ENCODE assay signal across 12 cellular contexts in the genomic region with DNA sequence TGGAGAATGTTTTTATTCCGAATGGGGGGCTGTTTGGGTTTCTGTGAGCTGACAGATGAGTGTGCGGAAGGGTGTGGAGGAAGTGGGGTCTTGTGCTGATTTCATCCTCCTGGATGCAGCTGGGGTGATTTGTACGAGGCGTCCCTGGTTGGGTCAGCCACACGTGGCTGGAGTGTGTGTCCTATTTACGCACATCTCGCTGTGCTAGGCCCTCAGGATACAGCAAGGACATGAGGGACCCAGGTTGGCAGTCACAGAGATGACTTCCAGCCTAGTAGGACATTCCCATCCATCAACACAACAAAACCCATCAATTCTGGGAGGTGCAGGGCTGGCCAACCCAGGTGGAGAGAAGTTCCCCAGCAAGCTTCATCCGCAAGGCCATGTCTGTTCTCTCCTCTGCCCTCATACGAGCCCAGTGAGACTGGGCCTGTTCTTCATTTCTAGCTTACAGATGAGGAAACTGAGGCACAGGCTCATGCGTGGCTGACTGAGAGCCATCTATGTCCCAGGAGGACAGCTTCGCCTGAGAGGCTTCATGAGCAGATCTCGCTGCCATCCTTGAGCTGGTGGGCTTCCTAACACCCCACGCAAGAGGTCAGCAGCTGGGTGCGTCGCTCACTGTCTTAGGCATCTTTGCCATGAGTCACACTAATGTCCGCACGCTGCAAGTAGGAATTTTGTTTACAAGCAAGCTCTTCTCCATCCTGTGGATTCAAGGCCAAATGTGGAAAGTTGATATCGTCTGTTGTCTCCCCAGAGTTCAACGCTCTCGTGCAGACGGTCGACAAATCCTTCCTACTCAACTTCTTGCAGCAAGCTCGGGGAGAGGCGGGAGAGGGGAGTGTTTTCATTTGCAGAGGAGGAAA. TPM values are rescaled to one million over a fixed set of nuclear protein-coding genes. Genes with fewer than 3 reads are reported as not detected.
A peak's percentile ranks its signal among the peaks of the same experiment; 100 is the strongest.
DNase-seq lines count a peak whose midpoint lies in the region; ATAC-seq and TF ChIP-seq lines count a peak whose summit lies in the region.
"Had no signal": no experiment of that assay in that cellular context is flagged by ENCODE, and none has a peak within 500 bp of the region (broad histone marks: within the 10 kb centered on the region; RNA-seq: fewer than 3 reads in every experiment).

No MANE protein-coding gene starts in this region.

- no peak for TF ChIP-seq POLR2A in IMR-90 (IDR thresholded peaks at IDR 0.05; ENCODE audit: low read depth, low read length)

- no peaks in the 10 kb centered on the region for H3K9me3 Mint-ChIP-seq in activated T-cell treated with anti-CD3 and anti-CD28 coated beads, Interleukin-2, amount 50 U/mL, for 4 hours
- H3K9me3 Mint-ChIP-seq: CD4-positive, alpha-beta memory T cell had no signal

- no peak overlapping the region for H2BK20ac ChIP-seq in IMR-90 (ENCODE audit: low read depth, low read length)

- in situ Hi-C loops in IMR-90 (cut with MboI; ENCODE audit: low sequenced_read_pairs): no loop called here

- no peak overlapping the region for H3K4me3 Mint-ChIP-seq in activated T-cell treated with anti-CD3 and anti-CD28 coated beads, Interleukin-2, amount 50 U/mL, for 4 hours
- H3K4me3 Mint-ChIP-seq: CD4-positive, alpha-beta memory T cell had no signal

- H3K27me3 ChIP-seq in IMR-90 (ENCODE audit: control insufficient read depth, insufficient read depth, low read length): peaks cover 44% of the 10 kb centered on the region
- H3K27me3 ChIP-seq: right atrium auricular region had no signal

- intact Hi-C loops in IMR-90 (cut with micrococcal nuclease): no loop called here

- H3K9me3 ChIP-seq in IMR-90 (ENCODE audit: control insufficient read depth, insufficient read depth, low read length): peaks cover 4% of the 10 kb centered on the region; the same call in 1 of the 2 replicates
- H3K9me3 ChIP-seq: right atrium auricular region had no signal

- H3K4ac ChIP-seq in IMR-90 (ENCODE audit: low read depth, low read length): 0 out of 2 replicates have a peak overlapping the region, but pooled peaks have one; percentile 7

- dilution Hi-C loops in IMR-90 (cut with HindIII; ENCODE audit: low sequenced_read_pairs, unreplicated experiment): no loop called here

- no peaks in the 10 kb centered on the region for H4K20me1 ChIP-seq in IMR-90 (ENCODE audit: insufficient read depth, low read length)

- no peak overlapping the region for H2BK120ac ChIP-seq in IMR-90 (ENCODE audit: low read depth, low read length)

- H3K4me2 ChIP-seq in IMR-90 (ENCODE audit: low read depth, low read length): no peak overlapping the region

- H2BK15ac ChIP-seq in IMR-90 (ENCODE audit: low read depth, low read length): 0 out of 3 replicates have a peak overlapping the region, but pooled peaks have one; percentile 35

- no peak overlapping the region for H3K4me3 ChIP-seq in IMR-90 (ENCODE audit: insufficient read depth, low read depth, low read length)
- no peak overlapping the region for H3K4me3 ChIP-seq in choroid plexus epithelial cell (ENCODE audit: low read depth, low read length)
- H3K4me3 ChIP-seq: right atrium auricular region had no signal

- H3K56ac ChIP-seq in IMR-90 (ENCODE audit: extremely low read depth, insufficient read depth, low read length): no peak overlapping the region

- no peak for TF ChIP-seq RAD21 in IMR-90 (IDR thresholded peaks at IDR 0.05; ENCODE audit: low read length)

- no peaks in the 10 kb centered on the region for H3K36me3 ChIP-seq in IMR-90 (ENCODE audit: control insufficient read depth, insufficient read depth, low read length)
- H3K36me3 ChIP-seq: right atrium auricular region had no signal

- H3K18ac ChIP-seq in IMR-90 (ENCODE audit: low read depth, low read length): no peak overlapping the region

- H2BK5ac ChIP-seq in IMR-90 (ENCODE audit: low read depth, low read length, poor library complexity, severe bottlenecking): no peak overlapping the region

- peaks cover 34% of the 10 kb centered on the region for H3K4me1 Mint-ChIP-seq in activated T-cell treated with anti-CD3 and anti-CD28 coated beads, Interleukin-2, amount 50 U/mL, for 4 hours (ENCODE audit: low read depth)

- peak; percentile 81 for ATAC-seq in IMR-90 (ENCODE audit: low read depth)
- ATAC-seq in HG02610 (IDR thresholded peaks at IDR 0.05; ENCODE audit: unreplicated experiment): no peak
- ATAC-seq in activated T-cell treated with anti-CD3 and anti-CD28 coated beads, Interleukin-2, amount 50 U/mL, for 4 hours: no peak

- H3K4me1 ChIP-seq in IMR-90 (ENCODE audit: control insufficient read depth, insufficient read depth, low read length): peaks cover 7% of the 10 kb centered on the region; the same call in 1 of the 2 replicates
- H3K4me1 ChIP-seq: right atrium auricular region had no signal

- H4K8ac ChIP-seq in IMR-90 (ENCODE audit: low read depth in 2 of 2, low read length in 2 of 2): no peak overlapping the region

- peak; percentile 69 for DNase-seq in EH (ENCODE audit: low read depth)
- peak; percentile 59 for DNase-seq in IMR-90
- DNase-seq in choroid plexus epithelial cell (ENCODE audit: low read depth): peak; percentile 58
- DNase-seq in myocyte (ENCODE audit: low read depth): peak; percentile 5
- no peak for DNase-seq in mucosa of gallbladder (ENCODE audit: low spot score)
- no peak for DNase-seq in activated CD8-positive, alpha-beta memory T cell treated with anti-CD3 and anti-CD28 coated beads, Interleukin-2, amount 50 U/mL, for 48 hours
- no peak for DNase-seq in activated T-cell treated with anti-CD3 and anti-CD28 coated beads, Interleukin-2, amount 50 U/mL, for 4 hours
- DNase-seq: CD4-positive, alpha-beta memory T cell; NCI-H748 treated with DMSO at 0.1 percent for 48 hours; SHP77 had no signal

- no peaks in the 10 kb centered on the region for H3K9me1 ChIP-seq in IMR-90 (ENCODE audit: insufficient read depth, low read length)

- no peaks in the 10 kb centered on the region for H3K79me1 ChIP-seq in IMR-90 (ENCODE audit: low read depth in 1 of 2, low read length in 2 of 2)

- POLR2A ChIA-PET in IMR-90 (lab: Charles Lee; ENCODE audit: unreplicated experiment): interaction anchor here (0.6 kb wide), 1 partner anchor 1695 kb away, joined by 13 read pairs; no protein-coding TSS in a partner anchor

- no peak overlapping the region for H3K14ac ChIP-seq in IMR-90 (replicated peaks; ENCODE audit: low read depth, low read length)

- H2AK9ac ChIP-seq in IMR-90 (replicated peaks; ENCODE audit: low read depth, low read length, poor library complexity): peak overlapping the region; percentile 23

- H2AFZ ChIP-seq in IMR-90 (replicated peaks; ENCODE audit: low read length, poor library complexity): peak overlapping the region; percentile 8

- CTCF ChIA-PET in IMR-90 (lab: Yijun Ruan, JAX): no interaction called here

- H2AK5ac ChIP-seq in IMR-90 (ENCODE audit: low read depth, low read length): 0 out of 2 replicates have a peak overlapping the region, but pooled peaks have one; percentile 2

- no peak overlapping the region for H3K9ac ChIP-seq in IMR-90 (ENCODE audit: low read depth, low read length)

- no peak for TF ChIP-seq CTCF in IMR-90 (conservative IDR thresholded peaks at IDR 0.05; ENCODE audit: low read depth, low read length)
- TF ChIP-seq CTCF in choroid plexus epithelial cell (conservative IDR thresholded peaks at IDR 0.05; ENCODE audit: low read depth, low read length): no peak

- H3K27ac ChIP-seq in IMR-90 (ENCODE audit: insufficient read depth, low read length): peak overlapping the region; percentile 26; the same call in 1 of the 2 replicates
- H3K27ac ChIP-seq: right atrium auricular region had no signal

- peaks cover 22% of the 10 kb centered on the region for H3K36me3 Mint-ChIP-seq in activated T-cell treated with anti-CD3 and anti-CD28 coated beads, Interleukin-2, amount 50 U/mL, for 4 hours (ENCODE audit: insufficient read depth)
- H3K36me3 Mint-ChIP-seq: CD4-positive, alpha-beta memory T cell had no signal

- no peak overlapping the region; the same call in 1 of the 2 replicates for H4K5ac ChIP-seq in IMR-90 (ENCODE audit: low read depth, low read length)

- no peak overlapping the region for H3K23ac ChIP-seq in IMR-90 (ENCODE audit: low read depth, low read length)

- H4K91ac ChIP-seq in IMR-90 (ENCODE audit: insufficient read depth, low read depth, low read length): no peak overlapping the region

- 100% methylated on average over 2 of the region's 24 CpGs; no CpG with 5 or more reads in 1 of the 2 experiments for WGBS in IMR-90 (ENCODE audit: extremely low coverage in 2 of 2, insufficient read length in 1 of 2), 2 experiments

- no peaks in the 10 kb centered on the region for H3K27me3 Mint-ChIP-seq in activated T-cell treated with anti-CD3 and anti-CD28 coated beads, Interleukin-2, amount 50 U/mL, for 4 hours (ENCODE audit: low read depth)

- no TSS peak for BruUV-seq in IMR-90 (replicated peaks; lab: Mats Ljungman, UMichigan)

TF ChIP-seq in IMR-90, 13 proteins besides CTCF, POLR2A, EP300 and RAD21:
- TF ChIP-seq FOS (IDR thresholded peaks at IDR 0.05; ENCODE audit: low read depth, low read length) (peak; percentile 35; the same call in 1 of the 2 replicates), MAFK (IDR thresholded peaks at IDR 0.05; ENCODE audit: low read depth, low read length) (no peak), BHLHE40 (IDR thresholded peaks at IDR 0.05; ENCODE audit: low read depth, low read length) (peak; percentile 77)

RNA-seq across cellular contexts. Expression of gene IRF8, which starts 24.4 kb away (rescaled TPM):
- total RNA-seq in IMR-90 (2012; rRNA removed) (not detected in 2 replicates), myocyte (not detected in 2 replicates), mucosa of gallbladder (29.6 TPM)
- polyA plus RNA-seq in IMR-90 (2012; rRNA removed): not detected in 2 replicates
- polyA plus RNA-seq in IMR-90 (2012; cell fraction: cytosol; rRNA removed): not detected in 2 replicates
- polyA plus RNA-seq in IMR-90 (2012; cell fraction: nucleus; rRNA removed; ENCODE audit: low replicate concordance): not detected in 2 replicates
- polyA plus RNA-seq in myocyte (2012): not detected
- 100 to 1,000 TPM; 561 to 775 (median 745) TPM for total RNA-seq in activated T-cell treated with anti-CD3 and anti-CD28 coated beads, Interleukin-2, amount 50 U/mL, for 4 hours

Comparison
In these comparisons a context has a peak if more than half of its experiments do, and no peak if none do; other contexts are left out.
1. DNase-seq: peak in EH (single experiment), IMR-90 (single experiment), choroid plexus epithelial cell (single experiment) and myocyte (single experiment); none in mucosa of gallbladder (single experiment), activated CD8-positive, alpha-beta memory T cell treated with anti-CD3 and anti-CD28 coated beads, Interleukin-2, amount 50 U/mL, for 48 hours (single experiment) and activated T-cell treated with anti-CD3 and anti-CD28 coated beads, Interleukin-2, amount 50 U/mL, for 4 hours (single experiment).
2. RNA of gene IRF8, which starts 24.4 kb away (total RNA-seq): 561 to 775 TPM in activated T-cell treated with anti-CD3 and anti-CD28 coated beads, Interleukin-2, amount 50 U/mL, for 4 hours and 29.6 TPM in mucosa of gallbladder (single experiment); not detected in IMR-90 and not detected in myocyte; every median in the first group is over 10 times any median in the second.